30 cellular contexts compared by ENCODE assay signal in genomic region chr1:181594553-181594952, GRCh38.
"Had no signal": no experiment of that assay in that cellular context is flagged by ENCODE, and none has a peak within 500 bp of the region (broad histone marks: within the 10 kb centered on the region; RNA-seq: fewer than 3 reads in every experiment).

No MANE protein-coding gene starts in this region.

- H3K4me2 ChIP-seq: neural progenitor cell, smooth muscle cell had no signal

- H3K9me3 ChIP-seq: ovary, psoas muscle, suprapubic skin, testis, tibial artery, transverse colon, upper lobe of right lung had no signal

- H3K4me3 ChIP-seq: neural progenitor cell, ovary, psoas muscle, skin epidermis, smooth muscle cell, spleen, suprapubic skin, testis, tibial artery, transverse colon, upper lobe of right lung had no signal

- H3K9ac ChIP-seq: neural progenitor cell, parathyroid adenoma had no signal

- H3K4me1 Mint-ChIP-seq: naive thymus-derived CD4-positive, alpha-beta T cell; natural killer cell; stimulated activated memory B cell treated with anti-CD40 and anti-IgM and Interleukin-4, amounts not matched to agents 10 μg/mL and 1 μg/mL and 100 μg/mL, for 72 hours; stimulated activated naive CD8-positive, alpha-beta T cell treated with anti-CD3 and anti-CD28 coated beads, Interleukin-15, amount 100 ng/mL, for 72 hours had no signal

- H3K36me3 ChIP-seq: neural progenitor cell, ovary, spleen, suprapubic skin, tibial artery, transverse colon, upper lobe of right lung had no signal

- H3K36me3 Mint-ChIP-seq: naive thymus-derived CD4-positive, alpha-beta T cell; natural killer cell; neural progenitor cell; stimulated activated memory B cell treated with anti-CD40 and anti-IgM and Interleukin-4, amounts not matched to agents 10 μg/mL and 1 μg/mL and 100 μg/mL, for 72 hours; type B pancreatic cell had no signal

- FAIRE-seq: urothelium cell line had no signal

- H3K9me3 Mint-ChIP-seq: natural killer cell; nephron; neural progenitor cell; stimulated activated memory B cell treated with anti-CD40 and anti-IgM and Interleukin-4, amounts not matched to agents 10 μg/mL and 1 μg/mL and 100 μg/mL, for 72 hours; type B pancreatic cell had no signal

- H3K27me3 Mint-ChIP-seq: stimulated activated memory B cell treated with anti-CD40 and anti-IgM and Interleukin-4, amounts not matched to agents 10 μg/mL and 1 μg/mL and 100 μg/mL, for 72 hours had no signal

- H3K27ac ChIP-seq: neural progenitor cell, ovary, parathyroid adenoma, psoas muscle, skin epidermis, spleen, suprapubic skin, testis, tibial artery, transverse colon, upper lobe of right lung had no signal

- H3K79me2 ChIP-seq: parathyroid adenoma had no signal

- H3K4me1 ChIP-seq: parathyroid adenoma, psoas muscle, spleen, suprapubic skin, testis, tibial artery, transverse colon, upper lobe of right lung had no signal

- H3K27me3 ChIP-seq: neural progenitor cell, ovary, suprapubic skin, testis had no signal

- ATAC-seq: naive thymus-derived CD4-positive, alpha-beta T cell; natural killer cell; psoas muscle; right cardiac atrium; sciatic nerve; stimulated activated memory B cell treated with anti-CD40 and anti-IgM and Interleukin-4, amounts not matched to agents 10 μg/mL and 1 μg/mL and 100 μg/mL, for 72 hours; stimulated activated naive CD8-positive, alpha-beta T cell treated with anti-CD3 and anti-CD28 coated beads, Interleukin-15, amount 100 ng/mL, for 72 hours; stimulated activated naive CD8-positive, alpha-beta T cell treated with anti-CD3 and anti-CD28 coated beads, Interleukin-15, Interleukin-2, amounts not matched to agents 100 U/mL and 50 U/mL, for 24 hours; upper lobe of right lung had no signal

- DNase-seq: naive thymus-derived CD4-positive, alpha-beta T cell; natural killer cell; ovary; psoas muscle; right cardiac atrium; spleen; stimulated activated CD4-positive, alpha-beta T cell treated with anti-CD3 and anti-CD28 coated beads, Interleukin-12 subunit alpha, Interleukin-12 subunit beta, amount 100 ng/mL, for 4 hours; stimulated activated CD4-positive, alpha-beta T cell treated with anti-CD3 and anti-CD28 coated beads, Interleukin-1b, Interleukin-23, amount 100 ng/mL, for 48 hours; stimulated activated CD4-positive, alpha-beta T cell treated with anti-CD3 and anti-CD28 coated beads, Interleukin-4, amount 100 ng/mL, for 1 hour; stimulated activated CD4-positive, alpha-beta T cell treated with anti-CD3 and anti-CD28 coated beads, Interleukin-4, amount 100 ng/mL, for 4 hours; stimulated activated CD8-positive, alpha-beta memory T cell treated with anti-CD3 and anti-CD28 coated beads, Interleukin-4, amount 100 ng/mL, for 48 hours; stimulated activated naive CD4-positive, alpha-beta T cell; stimulated activated naive CD8-positive, alpha-beta T cell treated with anti-CD3 and anti-CD28 coated beads, Interleukin-15, amount 100 ng/mL, for 72 hours; stimulated activated naive CD8-positive, alpha-beta T cell treated with anti-CD3 and anti-CD28 coated beads, Interleukin-15, Interleukin-2, amounts not matched to agents 100 U/mL and 50 U/mL, for 24 hours; substantia nigra; testis; tibial artery; transverse colon; upper lobe of right lung had no signal

- H2AFZ ChIP-seq: neural progenitor cell, parathyroid adenoma had no signal

- H3K4me3 Mint-ChIP-seq: naive thymus-derived CD4-positive, alpha-beta T cell; natural killer cell; nephron; neural progenitor cell; stimulated activated memory B cell treated with anti-CD40 and anti-IgM and Interleukin-4, amounts not matched to agents 10 μg/mL and 1 μg/mL and 100 μg/mL, for 72 hours; stimulated activated naive CD8-positive, alpha-beta T cell treated with anti-CD3 and anti-CD28 coated beads, Interleukin-15, amount 100 ng/mL, for 72 hours; type B pancreatic cell had no signal

- H3K27ac Mint-ChIP-seq: naive thymus-derived CD4-positive, alpha-beta T cell; natural killer cell; nephron; neural progenitor cell; progenitor cell of endocrine pancreas; stimulated activated memory B cell treated with anti-CD40 and anti-IgM and Interleukin-4, amounts not matched to agents 10 μg/mL and 1 μg/mL and 100 μg/mL, for 72 hours; stimulated activated naive CD8-positive, alpha-beta T cell treated with anti-CD3 and anti-CD28 coated beads, Interleukin-15, amount 100 ng/mL, for 72 hours; type B pancreatic cell had no signal
